Comparison of ENCODE assay signal across 1 cellular context in genomic region chr17:28370035-28370743, GRCh38.
A peak's percentile ranks its signal among the peaks of the same experiment; 100 is the strongest.
TF ChIP-seq lines count a peak whose summit lies in the region.

TSS of gene VTN (minus strand) at chr17:28370307. CDS start at chr17:28370203, 104 bp downstream.

TF ChIP-seq in HepG2, 621 proteins besides CTCF, POLR2A, EP300 and RAD21 (continued from another document and continues in another):
- TF ChIP-seq MNT (IDR thresholded peaks at IDR 0.05) = no peak
- TF ChIP-seq ARID3A (IDR thresholded peaks at IDR 0.05; ENCODE audit: low read depth, low read length) = peak; percentile 93
- no peak for TF ChIP-seq ZUFSP (CRISPR knock-in tag; IDR thresholded peaks at IDR 0.05; ENCODE audit: borderline replicate concordance)
- TF ChIP-seq PCBP1 (IDR thresholded peaks at IDR 0.05; ENCODE audit: borderline replicate concordance, low read depth, low read length) = no peak
- peak; percentile 75 for TF ChIP-seq FOSL2 (CRISPR knock-in tag; IDR thresholded peaks at IDR 0.05)
- peak; percentile 59; the same call in 1 of the 2 replicates for TF ChIP-seq UBTF (CRISPR knock-in tag; IDR thresholded peaks at IDR 0.05)
- 0 out of 2 replicates have a peak, but pooled peaks have one; percentile 37 for TF ChIP-seq ZFP1 (CRISPR knock-in tag; IDR thresholded peaks at IDR 0.05)
- peak; percentile 82 for TF ChIP-seq ZBTB20 (CRISPR knock-in tag; IDR thresholded peaks at IDR 0.05; ENCODE audit: borderline replicate concordance, low read depth)
- peak; percentile 84 for TF ChIP-seq KDM1A (CRISPR knock-in tag; IDR thresholded peaks at IDR 0.05)
- no peak for TF ChIP-seq ZSCAN20 (CRISPR knock-in tag; IDR thresholded peaks at IDR 0.05; ENCODE audit: borderline replicate concordance)
- peak; percentile 55; the same call in 1 of the 2 replicates for TF ChIP-seq ZNF772 (CRISPR knock-in tag; IDR thresholded peaks at IDR 0.05)
- TF ChIP-seq ZBTB4 (CRISPR knock-in tag; IDR thresholded peaks at IDR 0.05; ENCODE audit: borderline replicate concordance) = no peak; the same call in 1 of the 2 replicates
- TF ChIP-seq MAX (IDR thresholded peaks at IDR 0.05) = peak; percentile 22
- no peak for TF ChIP-seq RFX5 (IDR thresholded peaks at IDR 0.05; ENCODE audit: low read depth, low read length)
- TF ChIP-seq NFYB (CRISPR knock-in tag; IDR thresholded peaks at IDR 0.05) = no peak
- no peak; the same call in 1 of the 2 replicates for TF ChIP-seq NAIF1 (CRISPR knock-in tag; IDR thresholded peaks at IDR 0.05; ENCODE audit: borderline replicate concordance)
- TF ChIP-seq SMARCC2 (IDR thresholded peaks at IDR 0.05) = no peak
- no peak for TF ChIP-seq ZNF839 (CRISPR knock-in tag; IDR thresholded peaks at IDR 0.05; ENCODE audit: borderline replicate concordance)
- TF ChIP-seq MAFF (IDR thresholded peaks at IDR 0.05; ENCODE audit: low read depth, low read length) = no peak
- 0 out of 2 replicates have a peak, but pooled peaks have one; percentile 37 for TF ChIP-seq ELF4 (CRISPR knock-in tag; IDR thresholded peaks at IDR 0.05; ENCODE audit: borderline replicate concordance)
- peak; percentile 32; the same call in 1 of the 2 replicates for TF ChIP-seq ZBTB37 (CRISPR knock-in tag; IDR thresholded peaks at IDR 0.05)
- 0 out of 2 replicates have a peak, but pooled peaks have one; percentile 27 for TF ChIP-seq ZNF567 (CRISPR knock-in tag; IDR thresholded peaks at IDR 0.05; ENCODE audit: borderline replicate concordance)
- peak; percentile 29; the same call in 1 of the 2 replicates for TF ChIP-seq KAT7 (CRISPR knock-in tag; IDR thresholded peaks at IDR 0.05; ENCODE audit: borderline replicate concordance)
- TF ChIP-seq ZBTB49 (CRISPR knock-in tag; IDR thresholded peaks at IDR 0.05; ENCODE audit: borderline replicate concordance) = no peak
- TF ChIP-seq ETV5 (CRISPR knock-in tag; IDR thresholded peaks at IDR 0.05; ENCODE audit: borderline replicate concordance) = peak; percentile 87
- no peak for TF ChIP-seq ZNF552 (CRISPR knock-in tag; IDR thresholded peaks at IDR 0.05; ENCODE audit: borderline replicate concordance)
- TF ChIP-seq PTBP1 (IDR thresholded peaks at IDR 0.05; ENCODE audit: low read depth, low read length, poor library complexity, severe bottlenecking) = no peak
- TF ChIP-seq CEBPG (CRISPR knock-in tag; IDR thresholded peaks at IDR 0.05) = peak; percentile 91
- TF ChIP-seq JUND (CRISPR knock-in tag; IDR thresholded peaks at IDR 0.05) = peak; percentile 55; the same call in 1 of the 2 replicates
- TF ChIP-seq ZMAT5 (CRISPR knock-in tag; IDR thresholded peaks at IDR 0.05; ENCODE audit: borderline replicate concordance, low read depth) = no peak
- no peak for TF ChIP-seq PHB2 (IDR thresholded peaks at IDR 0.05; ENCODE audit: partially characterized antibody)
- TF ChIP-seq ZNF160 (CRISPR knock-in tag; IDR thresholded peaks at IDR 0.05) = no peak
- TF ChIP-seq ZNF629 (CRISPR knock-in tag; conservative IDR thresholded peaks at IDR 0.05) = peak; percentile 17; the same call in 1 of the 2 replicates
- no peak for TF ChIP-seq ZNF816 (CRISPR knock-in tag; IDR thresholded peaks at IDR 0.05; ENCODE audit: borderline replicate concordance)
- TF ChIP-seq ZNF207 (IDR thresholded peaks at IDR 0.05; ENCODE audit: borderline replicate concordance) = no peak
- TF ChIP-seq ATF5 (CRISPR knock-in tag; IDR thresholded peaks at IDR 0.05; ENCODE audit: low read depth) = no peak
- TF ChIP-seq NCOR1 (IDR thresholded peaks at IDR 0.05; ENCODE audit: borderline replicate concordance, low read length) = peak; percentile 97; the same call in 1 of the 2 replicates
- no peak for TF ChIP-seq ZNF619 (CRISPR knock-in tag; IDR thresholded peaks at IDR 0.05)
- TF ChIP-seq FLYWCH1 (CRISPR knock-in tag; IDR thresholded peaks at IDR 0.05) = no peak
- TF ChIP-seq ZSCAN29 (CRISPR knock-in tag; conservative IDR thresholded peaks at IDR 0.05) = peak; percentile 83; the same call in 1 of the 2 replicates
- no peak for TF ChIP-seq SAFB2 (CRISPR knock-in tag; IDR thresholded peaks at IDR 0.05; ENCODE audit: borderline replicate concordance, low read depth)
- TF ChIP-seq ZNF17 (CRISPR knock-in tag; IDR thresholded peaks at IDR 0.05) = no peak
- peak; percentile 97 for TF ChIP-seq PHF21A (CRISPR knock-in tag; IDR thresholded peaks at IDR 0.05)
- TF ChIP-seq TRIM24 (CRISPR knock-in tag; IDR thresholded peaks at IDR 0.05) = no peak
- TF ChIP-seq PRDM4 (CRISPR knock-in tag; IDR thresholded peaks at IDR 0.05; ENCODE audit: borderline replicate concordance) = no peak
